Comparison of ENCODE assay signal across 1 cellular context in genomic region chr3:113985526-113985925, GRCh38.
A peak's percentile ranks its signal among the peaks of the same experiment; 100 is the strongest.
TF ChIP-seq lines count a peak whose summit lies in the region.

No MANE protein-coding gene starts in this region.

TF ChIP-seq in GM12878, 131 proteins besides CTCF, POLR2A, EP300 and RAD21 (continued from another document):
- TF ChIP-seq PRDM15 (CRISPR knock-in tag; IDR thresholded peaks at IDR 0.05) (no peak), STAT1 (conservative IDR thresholded peaks at IDR 0.05) (no peak), MEF2B (IDR thresholded peaks at IDR 0.05; ENCODE audit: partially characterized antibody, poor library complexity, severe bottlenecking) (peak; percentile 70), BRCA1 (IDR thresholded peaks at IDR 0.05; ENCODE audit: low read depth, low read length) (no peak), NBN (IDR thresholded peaks at IDR 0.05) (no peak), FOS (IDR thresholded peaks at IDR 0.05; ENCODE audit: borderline replicate concordance, extremely low read depth, insufficient read length) (no peak), HDAC2 (IDR thresholded peaks at IDR 0.05) (no peak), BCLAF1 (IDR thresholded peaks at IDR 0.05) (no peak)
